ENCODE assay signal across 14 cellular contexts in the genomic region with DNA sequence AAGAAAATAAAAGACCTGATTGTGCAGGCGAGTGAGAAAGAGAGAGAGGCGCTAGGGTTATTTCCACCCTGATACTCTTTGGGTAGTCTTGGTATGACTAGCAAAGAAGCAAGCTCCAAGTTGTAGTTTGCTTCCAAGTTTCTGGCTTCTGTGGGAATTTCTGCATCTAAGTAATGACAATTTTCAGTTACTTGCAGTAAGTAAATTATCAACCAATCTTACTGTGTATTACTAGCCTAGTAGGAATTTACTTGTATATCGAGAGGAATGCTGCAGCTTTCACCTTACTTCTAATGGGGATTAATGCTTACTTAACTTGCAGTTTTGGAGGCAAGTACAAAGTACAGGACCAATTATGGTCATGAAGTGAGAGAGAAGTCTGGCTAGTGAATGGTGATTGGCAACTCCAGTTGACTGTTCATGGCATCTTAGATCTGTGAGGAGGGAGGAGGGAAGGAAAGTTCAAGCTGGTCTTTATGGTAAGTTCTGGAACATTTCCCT. TPM values are rescaled to one million over a fixed set of nuclear protein-coding genes. Genes with fewer than 3 reads are reported as not detected.
DNase-seq lines count a peak whose midpoint lies in the region; ATAC-seq, FAIRE-seq and TF ChIP-seq lines count a peak whose summit lies in the region.
"Had no signal": no experiment of that assay in that cellular context is flagged by ENCODE, and none has a peak within 500 bp of the region (broad histone marks: within the 10 kb centered on the region; RNA-seq: fewer than 3 reads in every experiment).

No MANE protein-coding gene starts in this region.

- no peak overlapping the region for H2BK5ac ChIP-seq in H9 (ENCODE audit: insufficient read length, low read length)

- H3K27me3 Mint-ChIP-seq in H9 (ENCODE audit: low read depth) = no peaks in the 10 kb centered on the region
- H3K27me3 Mint-ChIP-seq: B cell, memory B cell had no signal

- peak; percentile 63 to 81 for ATAC-seq in A549
- ATAC-seq in GM21526 (IDR thresholded peaks at IDR 0.05; ENCODE audit: low FRiP score, unreplicated experiment) = no peak
- no peak for ATAC-seq in GM19324 (IDR thresholded peaks at IDR 0.05; ENCODE audit: low FRiP score, unreplicated experiment)

- H3K23ac ChIP-seq in H9 (ENCODE audit: insufficient read length, low read depth, low read length) = no peak overlapping the region

- H3K18ac ChIP-seq in H9 (ENCODE audit: insufficient read length, low read depth, low read length) = no peak overlapping the region

- no peak overlapping the region for H4K8ac ChIP-seq in H9 (replicated peaks; ENCODE audit: insufficient read length, low read depth, low read length)

- H2BK12ac ChIP-seq in H9 (ENCODE audit: insufficient read length, low read depth, low read length) = no peak overlapping the region

- H3K4me3 Mint-ChIP-seq in H9 = no peak overlapping the region
- H3K4me3 Mint-ChIP-seq: B cell, memory B cell had no signal

- POLR2A ChIA-PET in A549 (lab: Yijun Ruan, JAX) = no interaction called here

- TF ChIP-seq POLR2A in A549 (IDR thresholded peaks at IDR 0.05; ENCODE audit: low read length) = no peak
- TF ChIP-seq POLR2A in Peyer's patch (IDR thresholded peaks at IDR 0.05) = no peak

- H3K9me3 ChIP-seq in A549 = no peaks in the 10 kb centered on the region
- no peaks in the 10 kb centered on the region for H3K9me3 ChIP-seq in H9 (ENCODE audit: control insufficient read depth, low read depth, low read length)
- no peaks in the 10 kb centered on the region for H3K9me3 ChIP-seq in mucosa of rectum (ENCODE audit: control insufficient read depth in 2 of 2, low read length in 2 of 2)
- no peaks in the 10 kb centered on the region for H3K9me3 ChIP-seq in Peyer's patch
- H3K9me3 ChIP-seq: thyroid gland had no signal

- H3K14ac ChIP-seq in H9 (ENCODE audit: insufficient read depth, low read length) = no peak overlapping the region

- no peak overlapping the region for H3T11ph ChIP-seq in H9 (ENCODE audit: low read length)

- 6% methylated on average over 3 of the region's 3 CpGs for WGBS in A549 (ENCODE audit: missing lambda C conversion rate)
- no CpG with 5 or more reads among the region's 3 CpGs for WGBS in H9 (ENCODE audit: extremely low coverage, insufficient read length, low lambda C conversion rate)

- H3K36me3 ChIP-seq in mucosa of rectum (ENCODE audit: control insufficient read depth in 2 of 2, insufficient read depth in 2 of 2, low read length in 2 of 2) (no peaks in the 10 kb centered on the region), Peyer's patch (no peaks in the 10 kb centered on the region)
- H3K36me3 ChIP-seq: thyroid gland had no signal

- H3K4ac ChIP-seq in H9 (ENCODE audit: low read depth, low read length) = no peak overlapping the region

- no peak overlapping the region for H2BK15ac ChIP-seq in H9 (ENCODE audit: low read depth, low read length)

- peak overlapping the region; percentile 48 to 84 for H3K27ac ChIP-seq in A549
- no peak overlapping the region for H3K27ac ChIP-seq in H9 (ENCODE audit: insufficient read length, low read depth, low read length)
- H3K27ac ChIP-seq in coronary artery = peak overlapping the region; percentile 36 to 46
- peak overlapping the region; percentile 9 to 16 for H3K27ac ChIP-seq in mucosa of rectum (ENCODE audit: low read depth in 2 of 2, low read length in 2 of 2)
- peak overlapping the region in 2 of 4 donors; percentile 24 to 37 for H3K27ac ChIP-seq in Peyer's patch
- H3K27ac ChIP-seq: thyroid gland had no signal

- H2AFZ ChIP-seq in H9 (ENCODE audit: low read length) = no peak overlapping the region

- TF ChIP-seq RAD21 in A549 (conservative IDR thresholded peaks at IDR 0.05 in 1 of 2, IDR thresholded peaks at IDR 0.05 in 1 of 2) = no peak

- no peak overlapping the region for H3K56ac ChIP-seq in H9 (ENCODE audit: insufficient read length, low read depth, low read length)

- TF ChIP-seq CTCF in A549 (IDR thresholded peaks at IDR 0.05) = no peak
- TF ChIP-seq CTCF in H9 (conservative IDR thresholded peaks at IDR 0.05) = no peak
- TF ChIP-seq CTCF in coronary artery (IDR thresholded peaks at IDR 0.05) = no peak
- TF ChIP-seq CTCF in Peyer's patch (IDR thresholded peaks at IDR 0.05) = no peak

- H4K20me1 ChIP-seq in H9 (ENCODE audit: control insufficient read depth, insufficient read depth, insufficient read length) = no peaks in the 10 kb centered on the region

- no peaks in the 10 kb centered on the region for H3K23me2 ChIP-seq in H9 (ENCODE audit: insufficient read length, low read depth, low read length, poor library complexity, severe bottlenecking)

- H3K9me3 Mint-ChIP-seq in H9 = no peaks in the 10 kb centered on the region
- H3K9me3 Mint-ChIP-seq: memory B cell had no signal

- H2BK20ac ChIP-seq in H9 (ENCODE audit: low read depth, low read length, poor library complexity, severe bottlenecking) = no peak overlapping the region

- H3K27me3 ChIP-seq in H9 (ENCODE audit: insufficient read depth, low read length) (no peaks in the 10 kb centered on the region), mucosa of rectum (ENCODE audit: control insufficient read depth in 2 of 2, insufficient read depth in 2 of 2, low read length in 2 of 2) (no peaks in the 10 kb centered on the region), Peyer's patch (no peaks in the 10 kb centered on the region)
- H3K27me3 ChIP-seq: thyroid gland had no signal

- CTCF ChIA-PET in A549 (lab: Yijun Ruan, JAX) = interaction anchor here (0.7 to 1.9 kb wide), 2 partner anchors 25 to 29 kb away, joined by 3 to 7 read pairs; no protein-coding TSS in a partner anchor

- H3K9ac ChIP-seq in H9 (ENCODE audit: extremely low read depth, insufficient read length, low read length) (no peak overlapping the region), mucosa of rectum (ENCODE audit: low read depth in 1 of 2, low read length in 2 of 2) (no peak overlapping the region)

- 0 out of 7 replicates have a peak overlapping the region, but pooled peaks of 2 of the 3 experiments have one; percentile 0 to 10 for H3K27ac Mint-ChIP-seq in H9
- H3K27ac Mint-ChIP-seq: B cell, memory B cell had no signal

- DNase-seq in A549 (ENCODE audit: low read depth in 1 of 2, low spot score in 1 of 2) (peak in 1 of 2 experiments; percentile 71), H9 (no peak), coronary artery (ENCODE audit: low spot score) (no peak), NCI-H187 treated with DMSO at 0.1 percent for 48 hours (lab: John Stamatoyannopoulos, UW) (no peak), Peyer's patch (no peak)
- DNase-seq: NCI-H1105, NCI-H526 treated with DMSO at 0.1 percent for 48 hours, thyroid gland had no signal

- peaks cover 10% of the 10 kb centered on the region for H3K79me1 ChIP-seq in H9 (ENCODE audit: insufficient read depth, low read depth, low read length, poor library complexity, severe bottlenecking)

- no peak overlapping the region for H2BK120ac ChIP-seq in H9 (ENCODE audit: low read depth, low read length, poor library complexity, severe bottlenecking)

- peak; percentile 59 for FAIRE-seq in A549 (lab: Jason Lieb, UNC)
- FAIRE-seq: colon had no signal

- no peak overlapping the region for H4K91ac ChIP-seq in H9 (ENCODE audit: insufficient read length, low read depth, low read length)

- H4K5ac ChIP-seq in H9 (ENCODE audit: insufficient read length, low read depth, low read length) = no peak overlapping the region

- peaks cover 2% of the 10 kb centered on the region; the same call in 1 of the 2 replicates for H3K79me2 ChIP-seq in H9 (ENCODE audit: insufficient read depth, low read length)

- peaks cover 12 to 16% of the 10 kb centered on the region in 2 experiments for H3K4me1 Mint-ChIP-seq in H9

- H3K4me3 ChIP-seq in A549 (peak overlapping the region; percentile 4; the same call in 1 of the 3 replicates), coronary artery (peak overlapping the region; percentile 14), mucosa of rectum (ENCODE audit: low read length in 2 of 2) (no peak overlapping the region), Peyer's patch (no peak overlapping the region)
- H3K4me3 ChIP-seq: thyroid gland had no signal

- H2AK5ac ChIP-seq in H9 (ENCODE audit: insufficient read length, low read length) = no peak overlapping the region

- H3K4me2 ChIP-seq in A549 (peak overlapping the region; percentile 74), H9 (ENCODE audit: insufficient read depth, insufficient read length, low read length) (no peak overlapping the region)

- H3K36me3 Mint-ChIP-seq in H9 (ENCODE audit: insufficient read depth in 1 of 3, low read depth in 3 of 3) = no peaks in the 10 kb centered on the region

- TF ChIP-seq EP300 in A549 (IDR thresholded peaks at IDR 0.05) = no peak

- peaks cover 55% of the 10 kb centered on the region for H3K4me1 ChIP-seq in A549
- peaks cover 2% of the 10 kb centered on the region; the same call in 1 of the 2 replicates for H3K4me1 ChIP-seq in H9 (ENCODE audit: insufficient read depth, low read length)
- peaks cover 3 to 11% of the 10 kb centered on the region in 2 donors for H3K4me1 ChIP-seq in mucosa of rectum (ENCODE audit: control insufficient read depth in 2 of 2, insufficient read depth in 2 of 2, low read length in 2 of 2)
- peaks cover 0 to 22% (median 0%) of the 10 kb centered on the region in 4 donors for H3K4me1 ChIP-seq in Peyer's patch

TF ChIP-seq in A549, 52 proteins besides CTCF, POLR2A, EP300 and RAD21 (continues in another document):
- TF ChIP-seq FOSL2 (IDR thresholded peaks at IDR 0.05) (no peak), FOSL2 (CRISPR knock-in tag; IDR thresholded peaks at IDR 0.05) (peak; percentile 20; the same call in 1 of the 2 replicates), NPAS2 (CRISPR knock-in tag; IDR thresholded peaks at IDR 0.05; ENCODE audit: borderline replicate concordance) (no peak)

RNA-seq across cellular contexts. Expression of a gene that starts 31.9 kb away (rescaled TPM):
- 14.5 and 19.4 TPM in 2 replicates for polyA plus RNA-seq in A549 (2011; rRNA removed)
- polyA plus RNA-seq in A549 (2012; cell fraction: cytosol; rRNA removed) = 5.2 and 6.5 TPM in 2 replicates
- 4.1 and 4.4 TPM in 2 replicates for polyA plus RNA-seq in A549 (2012; cell fraction: nucleus; rRNA removed)
- 12.2 to 12.5 TPM (median 12.2 TPM) in 3 replicates for polyA plus RNA-seq in A549 (2017; fragmentation: RNase III; extraction: RNeasy Plus Mini Kit Qiagen cat#74134 plus additional on column Dnase treatment)
- 14.9 and 17.4 TPM in 2 replicates for polyA minus RNA-seq in A549 (2011; rRNA and poly(A)+ RNA removed)
- total RNA-seq in H9 (2021) = 12.4 and 13.0 TPM in 2 replicates
- 10 to 100 TPM; 10.7 to 30.5 (median 24.7) TPM for total RNA-seq in Peyer's patch

Comparison
In these comparisons a context has a peak if more than half of its experiments do, and no peak if none do; other contexts are left out.
1. ATAC-seq: peak in A549 (2 of 2); none in GM21526 (single experiment) and GM19324 (single experiment).
2. H3K4me3 ChIP-seq: peak in A549 (single experiment) and coronary artery (single experiment); none in mucosa of rectum (0 of 2) and Peyer's patch (0 of 4).